Comparison of ENCODE assay signal across 2 cellular contexts in genomic region chr6:86728976-86729375, GRCh38.
A peak's percentile ranks its signal among the peaks of the same experiment; 100 is the strongest.
TF ChIP-seq lines count a peak whose summit lies in the region.

No MANE protein-coding gene starts in this region.

TF ChIP-seq in HepG2, 621 proteins besides CTCF, POLR2A, EP300 and RAD21 (continued from another document):
- TF ChIP-seq CREB1 (IDR thresholded peaks at IDR 0.05) (peak; percentile 75), CREB1 (CRISPR knock-in tag; IDR thresholded peaks at IDR 0.05) (no peak), CAMTA2 (CRISPR knock-in tag; IDR thresholded peaks at IDR 0.05; ENCODE audit: borderline replicate concordance) (no peak), HNF4A (CRISPR knock-in tag; IDR thresholded peaks at IDR 0.05) (no peak), ELK4 (CRISPR knock-in tag; IDR thresholded peaks at IDR 0.05; ENCODE audit: borderline replicate concordance) (no peak), ATF7 (IDR thresholded peaks at IDR 0.05) (peak; percentile 96), ATF7 (CRISPR knock-in tag; IDR thresholded peaks at IDR 0.05) (no peak), REL (CRISPR knock-in tag; conservative IDR thresholded peaks at IDR 0.05) (no peak), CENPT (CRISPR knock-in tag; IDR thresholded peaks at IDR 0.05; ENCODE audit: low read depth) (no peak)

TF ChIP-seq in K562, 482 proteins besides CTCF, POLR2A, EP300 and RAD21:
- TF ChIP-seq ATF3 (IDR thresholded peaks at IDR 0.05) (0 out of 2 replicates have a peak, but pooled peaks have one; percentile 11), ATF3 (CRISPR knock-in tag; conservative IDR thresholded peaks at IDR 0.05) (no peak), ZNF75A (CRISPR knock-in tag; IDR thresholded peaks at IDR 0.05) (no peak)
TF ChIP-seq in K562: peak in this region for 1.
